ENCODE assay signal across 12 cellular contexts in genomic region chr17:67685351-67685750, GRCh38. TPM values are rescaled to one million over a fixed set of nuclear protein-coding genes. Genes with fewer than 3 reads are reported as not detected.
DNase-seq lines count a peak whose midpoint lies in the region; TF ChIP-seq lines count a peak whose summit lies in the region.
"Had no signal": no experiment of that assay in that cellular context is flagged by ENCODE, and none has a peak within 500 bp of the region (broad histone marks: within the 10 kb centered on the region; RNA-seq: fewer than 3 reads in every experiment).

No MANE protein-coding gene starts in this region.

- no peak overlapping the region for H3K9ac ChIP-seq in BLaER1 treated with 17β-estradiol and CSF1 and Interleukin-3, amounts not matched to agents 10 nM and 100 nM
- H3K9ac ChIP-seq: GM23248 had no signal

- peak overlapping the region in 7 of 11 experiments; percentile 16 to 82 (median 56); a peak in 8 of 22 replicates for H3K4me2 ChIP-seq in BLaER1 treated with 17β-estradiol and CSF1 and Interleukin-3, amounts not matched to agents 10 nM and 100 nM

- DNase-seq in A673 (ENCODE audit: low spot score) (peak; percentile 79), SW480 (ENCODE audit: low spot score) (peak; percentile 19), myocyte (ENCODE audit: low read depth) (peak; percentile 55), NCI-H187 (lab: John Stamatoyannopoulos, UW) (no peak), medulla oblongata (ENCODE audit: extremely low spot score) (no peak), cortex of kidney (lab: John Stamatoyannopoulos, UW) (no peak)
- DNase-seq in activated CD4-positive, alpha-beta memory T cell treated with anti-CD3 and anti-CD28 coated beads, Interleukin-2, amount 10 ng/mL, durations not matched to agents 7 days and 5 days: no peak
- DNase-seq: ACHN, Caco-2, GM23248 had no signal

- H3K27me3 Mint-ChIP-seq in activated CD4-positive, alpha-beta memory T cell treated with anti-CD3 and anti-CD28 coated beads, Interleukin-2, amount 10 ng/mL, durations not matched to agents 7 days and 5 days: no peaks in the 10 kb centered on the region

- no peaks in the 10 kb centered on the region for H3K36me3 Mint-ChIP-seq in activated CD4-positive, alpha-beta memory T cell treated with anti-CD3 and anti-CD28 coated beads, Interleukin-2, amount 10 ng/mL, durations not matched to agents 7 days and 5 days (ENCODE audit: low read depth)

- peaks cover 38% of the 10 kb centered on the region for H3K4me1 ChIP-seq in A673 (ENCODE audit: insufficient read depth, low read length, poor library complexity, severe bottlenecking)
- peaks cover 26 to 78% (median 48%) of the 10 kb centered on the region in 10 experiments for H3K4me1 ChIP-seq in BLaER1 treated with 17β-estradiol and CSF1 and Interleukin-3, amounts not matched to agents 10 nM and 100 nM
- H3K4me1 ChIP-seq: Caco-2 had no signal

- H3K27ac Mint-ChIP-seq in activated CD4-positive, alpha-beta memory T cell treated with anti-CD3 and anti-CD28 coated beads, Interleukin-2, amount 10 ng/mL, durations not matched to agents 7 days and 5 days: no peak overlapping the region

- H3K27me3 ChIP-seq in A673 (replicated peaks; ENCODE audit: insufficient read depth, low read depth, low read length, poor library complexity): no peaks in the 10 kb centered on the region
- H3K27me3 ChIP-seq in BLaER1 treated with 17β-estradiol and CSF1 and Interleukin-3, amounts not matched to agents 10 nM and 100 nM: no peaks in the 10 kb centered on the region

- no peaks in the 10 kb centered on the region for H3K4me1 Mint-ChIP-seq in activated CD4-positive, alpha-beta memory T cell treated with anti-CD3 and anti-CD28 coated beads, Interleukin-2, amount 10 ng/mL, durations not matched to agents 7 days and 5 days

- H3K4me3 Mint-ChIP-seq in activated CD4-positive, alpha-beta memory T cell treated with anti-CD3 and anti-CD28 coated beads, Interleukin-2, amount 10 ng/mL, durations not matched to agents 7 days and 5 days: no peak overlapping the region

- no peak for TF ChIP-seq CTCF in A673 (conservative IDR thresholded peaks at IDR 0.05; ENCODE audit: low read depth, low read length)

- CTCF ChIA-PET in A673 (lab: Charles Lee): no interaction called here
- CTCF ChIA-PET in activated CD4-positive, alpha-beta memory T cell treated with anti-CD3 and anti-CD28 coated beads, Interleukin-2, amount 10 ng/mL, durations not matched to agents 7 days and 5 days (lab: Charles Lee): no interaction called here

- intact Hi-C loops in A673 (cut with micrococcal nuclease; ENCODE audit: unreplicated experiment): loop anchor here (10.0 kb wide), 1 partner anchor 211 kb away; no protein-coding TSS in a partner anchor

- H4K20me1 ChIP-seq in BLaER1 treated with 17β-estradiol and CSF1 and Interleukin-3, amounts not matched to agents 10 nM and 100 nM: no peaks in the 10 kb centered on the region

- no peaks in the 10 kb centered on the region for H3K36me3 ChIP-seq in A673 (ENCODE audit: insufficient read depth, low read length, poor library complexity, severe bottlenecking)
- peaks cover 0 to 23% (median 0%) of the 10 kb centered on the region in 11 experiments; a peak in 2 of 22 replicates for H3K36me3 ChIP-seq in BLaER1 treated with 17β-estradiol and CSF1 and Interleukin-3, amounts not matched to agents 10 nM and 100 nM
- H3K36me3 ChIP-seq: HAP-1 had no signal

- no peak overlapping the region for H3K4me3 ChIP-seq in A673 (ENCODE audit: low read depth, low read length, poor library complexity, severe bottlenecking)
- no peak overlapping the region for H3K4me3 ChIP-seq in BLaER1 treated with 17β-estradiol and CSF1 and Interleukin-3, amounts not matched to agents 10 nM and 100 nM
- H3K4me3 ChIP-seq: GM23248, HAP-1 had no signal

- H3K9me3 ChIP-seq in A673 (ENCODE audit: low read depth, low read length, poor library complexity, severe bottlenecking): no peaks in the 10 kb centered on the region
- H3K9me3 ChIP-seq in BLaER1 treated with 17β-estradiol and CSF1 and Interleukin-3, amounts not matched to agents 10 nM and 100 nM (replicated peaks in 1 of 11): peaks cover 0 to 14% (median 0%) of the 10 kb centered on the region in 11 experiments; a peak in 6 of 22 replicates
- H3K9me3 ChIP-seq: Caco-2, HAP-1 had no signal

- BruUV-seq in A673 (replicated peaks; lab: Mats Ljungman, UMichigan): no TSS peak

- POLR2A ChIA-PET in A673 (lab: Charles Lee; ENCODE audit: low non-redundant PET): no interaction called here
- POLR2A ChIA-PET in activated CD4-positive, alpha-beta memory T cell treated with anti-CD3 and anti-CD28 coated beads, Interleukin-2, amount 10 ng/mL, durations not matched to agents 7 days and 5 days (lab: Charles Lee): no interaction called here

- H3K27ac ChIP-seq in A673 (ENCODE audit: low read depth, low read length, poor library complexity, severe bottlenecking): no peak overlapping the region
- no peak overlapping the region for H3K27ac ChIP-seq in BLaER1 treated with 17β-estradiol and CSF1 and Interleukin-3, amounts not matched to agents 10 nM and 100 nM
- H3K27ac ChIP-seq: GM23248 had no signal

- H3K9me3 Mint-ChIP-seq in activated CD4-positive, alpha-beta memory T cell treated with anti-CD3 and anti-CD28 coated beads, Interleukin-2, amount 10 ng/mL, durations not matched to agents 7 days and 5 days: no peaks in the 10 kb centered on the region

RNA-seq across cellular contexts. Expression of gene NOL11, which starts 32.4 kb away (rescaled TPM):
- total RNA-seq in A673 (2021) (99.7 and 105 TPM in 2 replicates), myocyte (51.8 and 54.4 TPM in 2 replicates)
- polyA plus RNA-seq in myocyte (2012): 16.4 TPM
- 10 to 100 TPM; 33.2 to 34.4 TPM for total RNA-seq in activated CD4-positive, alpha-beta memory T cell treated with anti-CD3 and anti-CD28 coated beads, Interleukin-2, amount 10 ng/mL, durations not matched to agents 7 days and 5 days

Comparison
In these comparisons a context has a peak if more than half of its experiments do, and no peak if none do; other contexts are left out.
1. DNase-seq: peak in A673 (single experiment), SW480 (single experiment) and myocyte (single experiment); none in NCI-H187 (0 of 2), activated CD4-positive, alpha-beta memory T cell treated with anti-CD3 and anti-CD28 coated beads, Interleukin-2, amount 10 ng/mL, durations not matched to agents 7 days and 5 days (single experiment), medulla oblongata (single experiment) and cortex of kidney (single experiment).